ENCODE assay signal across 20 cellular contexts in the genomic region with DNA sequence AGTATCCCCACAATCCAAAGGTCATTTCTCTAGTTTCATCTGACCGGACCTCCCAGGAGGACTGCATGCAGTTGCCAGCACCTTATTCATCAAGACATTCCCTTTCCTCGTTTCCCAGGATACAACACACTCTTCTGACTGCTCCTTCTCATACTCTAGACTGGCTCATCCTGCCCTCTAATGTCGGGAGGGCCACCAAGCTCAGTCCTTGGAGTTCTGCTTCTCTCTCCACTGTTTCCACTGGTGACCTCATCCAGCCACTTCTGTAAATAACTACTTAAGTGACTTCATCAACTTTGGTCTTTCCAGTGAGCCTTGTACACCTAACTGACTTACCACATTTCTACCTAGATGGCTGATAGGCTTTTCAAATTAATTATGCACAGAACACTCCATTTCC.
DNase-seq lines count a peak whose midpoint lies in the region; ATAC-seq, FAIRE-seq and TF ChIP-seq lines count a peak whose summit lies in the region.
"Had no signal": no experiment of that assay in that cellular context is flagged by ENCODE, and none has a peak within 500 bp of the region (broad histone marks: within the 10 kb centered on the region; RNA-seq: fewer than 3 reads in every experiment).

No MANE protein-coding gene starts in this region.

- TF ChIP-seq CTCF in A549 (IDR thresholded peaks at IDR 0.05) (peak; percentile 36), RWPE2 (IDR thresholded peaks at IDR 0.05; ENCODE audit: poor library complexity, severe bottlenecking) (peak; percentile 35)

- no peaks in the 10 kb centered on the region for H3K9me3 Mint-ChIP-seq in stimulated activated naive CD8-positive, alpha-beta T cell treated with anti-CD3 and anti-CD28 coated beads, Interleukin-15, amount 100 ng/mL, for 72 hours
- H3K9me3 Mint-ChIP-seq: activated naive CD4-positive, alpha-beta T cell treated with anti-CD3 and anti-CD28 coated beads, Interleukin-2, amount 10 ng/mL, durations not matched to agents 7 days and 5 days; brain; type B pancreatic cell had no signal

- in situ Hi-C loops in GM23248 (cut with MboI), result no loop called here

- H3K79me2 ChIP-seq in GM23248 (ENCODE audit: insufficient read depth), result no peaks in the 10 kb centered on the region

- no peaks in the 10 kb centered on the region for H3F3A ChIP-seq in GM23248 (ENCODE audit: insufficient read depth)

- DNase-seq in A549 (ENCODE audit: low read depth in 1 of 2, low spot score in 1 of 2) (peak; percentile 25 to 83), GM23248 (peak; percentile 5), RWPE2 (ENCODE audit: low spot score) (no peak), kidney glomerular epithelial cell (lab: John Stamatoyannopoulos, UW) (peak; percentile 76), ureter (ENCODE audit: low spot score) (no peak), frontal cortex (ENCODE audit: low spot score in 2 of 2) (no peak)
- no peak for DNase-seq in stimulated activated naive CD8-positive, alpha-beta T cell treated with anti-CD3 and anti-CD28 coated beads, Interleukin-15, amount 100 ng/mL, for 72 hours
- DNase-seq: activated CD4-positive, alpha-beta T cell treated with anti-CD3 and anti-CD28 coated beads for 48 hours; activated naive CD4-positive, alpha-beta T cell treated with anti-CD3 and anti-CD28 coated beads, Interleukin-2, amount 10 ng/mL, durations not matched to agents 7 days and 5 days; activated T-cell treated with anti-CD3 and anti-CD28 coated beads for 4 hours; dermis blood vessel endothelial cell; H7; mesenchymal stem cell; NCI-H1436 treated with DMSO at 0.1 percent for 48 hours; NCI-H524 had no signal

- H3K27ac ChIP-seq in A549 (peak overlapping the region in 1 of 2 experiments; percentile 41; a peak in 2 of 6 replicates), GM23248 (no peak overlapping the region), RWPE2 (ENCODE audit: poor library complexity, severe bottlenecking) (no peak overlapping the region)
- H3K27ac ChIP-seq: RWPE1 had no signal

- 6% methylated on average over 3 of the region's 3 CpGs for WGBS in A549 (ENCODE audit: missing lambda C conversion rate)
- 34 to 35% methylated on average over 3 of the region's 3 CpGs for WGBS in GM23248 (ENCODE audit: low coverage in 1 of 2, low lambda C conversion rate in 2 of 2, missing lambda C conversion rate in 2 of 2), 2 experiments

- no peak for TF ChIP-seq POLR2A in A549 (IDR thresholded peaks at IDR 0.05; ENCODE audit: low read length)

- H3K9me3 ChIP-seq in A549 (no peaks in the 10 kb centered on the region), GM23248 (ENCODE audit: low read depth) (no peaks in the 10 kb centered on the region), RWPE2 (ENCODE audit: severe bottlenecking) (no peaks in the 10 kb centered on the region)

- no peaks in the 10 kb centered on the region for H3K4me1 Mint-ChIP-seq in stimulated activated naive CD8-positive, alpha-beta T cell treated with anti-CD3 and anti-CD28 coated beads, Interleukin-15, amount 100 ng/mL, for 72 hours
- H3K4me1 Mint-ChIP-seq: activated naive CD4-positive, alpha-beta T cell treated with anti-CD3 and anti-CD28 coated beads, Interleukin-2, amount 10 ng/mL, durations not matched to agents 7 days and 5 days had no signal

- peak; percentile 57 to 63 for TF ChIP-seq RAD21 in A549 (conservative IDR thresholded peaks at IDR 0.05 in 1 of 2, IDR thresholded peaks at IDR 0.05 in 1 of 2)

- H2AFZ ChIP-seq in GM23248, result no peak overlapping the region

- H3K4me2 ChIP-seq in A549 (peak overlapping the region; percentile 65), GM23248 (ENCODE audit: unreplicated experiment) (no peak overlapping the region)

- H3K4me3 ChIP-seq in A549 (peak overlapping the region; percentile 2; the same call in 1 of the 3 replicates), GM23248 (no peak overlapping the region), RWPE2 (ENCODE audit: severe bottlenecking) (no peak overlapping the region)

- H4K20me1 ChIP-seq in GM23248 (ENCODE audit: insufficient read depth), result no peaks in the 10 kb centered on the region

- H3K36me3 ChIP-seq in GM23248 (ENCODE audit: low read depth) (no peaks in the 10 kb centered on the region), RWPE2 (ENCODE audit: low read depth) (no peaks in the 10 kb centered on the region)

- H3K4me1 ChIP-seq in A549 (peaks cover 31% of the 10 kb centered on the region), GM23248 (ENCODE audit: insufficient read depth) (no peaks in the 10 kb centered on the region), RWPE2 (ENCODE audit: insufficient read depth, poor library complexity, severe bottlenecking) (no peaks in the 10 kb centered on the region)

- CTCF ChIA-PET in A549 (lab: Yijun Ruan, JAX), result interaction anchor here (0.5 to 1.4 kb wide), 5 partner anchors 13 to 65 kb away, joined by 3 to 4 read pairs (median 3); no protein-coding TSS in a partner anchor

- H3K27me3 ChIP-seq in GM23248 (replicated peaks; ENCODE audit: insufficient read depth) (no peaks in the 10 kb centered on the region), RWPE2 (ENCODE audit: insufficient read depth, poor library complexity, severe bottlenecking) (no peaks in the 10 kb centered on the region)

- no peak for TF ChIP-seq EP300 in A549 (IDR thresholded peaks at IDR 0.05)

- peaks cover 31% of the 10 kb centered on the region for H3K27me3 Mint-ChIP-seq in stimulated activated naive CD8-positive, alpha-beta T cell treated with anti-CD3 and anti-CD28 coated beads, Interleukin-15, amount 100 ng/mL, for 72 hours
- H3K27me3 Mint-ChIP-seq: brain, type B pancreatic cell had no signal

- no peak overlapping the region for H3K4me3 Mint-ChIP-seq in stimulated activated naive CD8-positive, alpha-beta T cell treated with anti-CD3 and anti-CD28 coated beads, Interleukin-15, amount 100 ng/mL, for 72 hours
- H3K4me3 Mint-ChIP-seq: activated naive CD4-positive, alpha-beta T cell treated with anti-CD3 and anti-CD28 coated beads, Interleukin-2, amount 10 ng/mL, durations not matched to agents 7 days and 5 days; brain; type B pancreatic cell had no signal

- POLR2A ChIA-PET in A549 (lab: Yijun Ruan, JAX), result no interaction called here

- peak; percentile 23 for FAIRE-seq in A549 (lab: Jason Lieb, UNC)
- no peak for FAIRE-seq in frontal cortex (lab: Jason Lieb, UNC)

- ATAC-seq in A549, result peak; percentile 95 to 96
- peak; percentile 85 for ATAC-seq in RWPE2 (ENCODE audit: low read depth)
- no peak for ATAC-seq in stimulated activated naive CD8-positive, alpha-beta T cell treated with anti-CD3 and anti-CD28 coated beads, Interleukin-15, amount 100 ng/mL, for 72 hours
- no peak for ATAC-seq in GM21529 (IDR thresholded peaks at IDR 0.05; ENCODE audit: unreplicated experiment)
- ATAC-seq: sciatic nerve had no signal

- H3K27ac Mint-ChIP-seq in stimulated activated naive CD8-positive, alpha-beta T cell treated with anti-CD3 and anti-CD28 coated beads, Interleukin-15, amount 100 ng/mL, for 72 hours, result peak overlapping the region in 1 of 2 donors; percentile 42
- H3K27ac Mint-ChIP-seq: activated naive CD4-positive, alpha-beta T cell treated with anti-CD3 and anti-CD28 coated beads, Interleukin-2, amount 10 ng/mL, durations not matched to agents 7 days and 5 days; brain; type B pancreatic cell had no signal

- no peaks in the 10 kb centered on the region for H3K9me2 ChIP-seq in GM23248 (ENCODE audit: insufficient read depth)

- no peak overlapping the region for H3K9ac ChIP-seq in GM23248

TF ChIP-seq in A549, 52 proteins besides CTCF, POLR2A, EP300 and RAD21:
- TF ChIP-seq SMC3 (IDR thresholded peaks at IDR 0.05) (peak; percentile 50; the same call in 2 of the 3 replicates), BHLHE40 (IDR thresholded peaks at IDR 0.05; ENCODE audit: low read depth, low read length) (no peak)

Comparison
In these comparisons a context has a peak if more than half of its experiments do, and no peak if none do; other contexts are left out.
1. ATAC-seq: peak in A549 (2 of 2) and RWPE2 (single experiment); none in stimulated activated naive CD8-positive, alpha-beta T cell treated with anti-CD3 and anti-CD28 coated beads, Interleukin-15, amount 100 ng/mL, for 72 hours (single experiment) and GM21529 (single experiment).
2. DNase-seq: peak in A549 (2 of 2), GM23248 (single experiment) and kidney glomerular epithelial cell (single experiment); none in RWPE2 (single experiment), ureter (single experiment), frontal cortex (0 of 2) and stimulated activated naive CD8-positive, alpha-beta T cell treated with anti-CD3 and anti-CD28 coated beads, Interleukin-15, amount 100 ng/mL, for 72 hours (0 of 2).